Comparison of ENCODE assay signal across 11 cellular contexts in genomic region chr20:19935842-19936241, GRCh38.
DNase-seq lines count a peak whose midpoint lies in the region; ATAC-seq and TF ChIP-seq lines count a peak whose summit lies in the region.
"Had no signal": no experiment of that assay in that cellular context is flagged by ENCODE, and none has a peak within 500 bp of the region (broad histone marks: within the 10 kb centered on the region; RNA-seq: fewer than 3 reads in every experiment).

No MANE protein-coding gene starts in this region.

- in situ Hi-C loops in G401 (cut with HindIII; ENCODE audit: low sequenced_read_pairs) = no loop called here

- H3K79me1 ChIP-seq in mesenchymal stem cell (replicated peaks; ENCODE audit: low read length, poor library complexity, severe bottlenecking) = peaks cover 28% of the 10 kb centered on the region

- peak overlapping the region; percentile 95 for H4K91ac ChIP-seq in mesenchymal stem cell (ENCODE audit: low read length)

- H3K4me3 ChIP-seq in left ventricle myocardium inferior (peak overlapping the region; percentile 52), breast epithelium (peak overlapping the region; percentile 25 to 64 (median 45)), mesenchymal stem cell (ENCODE audit: insufficient read depth in 1 of 2, low read depth in 1 of 2, low read length in 2 of 2) (no peak overlapping the region), uterus (no peak overlapping the region)

- H3K9me3 ChIP-seq in left ventricle myocardium inferior (replicated peaks) = no peaks in the 10 kb centered on the region
- H3K9me3 ChIP-seq in breast epithelium = no peaks in the 10 kb centered on the region
- no peaks in the 10 kb centered on the region for H3K9me3 ChIP-seq in mesenchymal stem cell (ENCODE audit: control insufficient read depth, low read length)
- no peaks in the 10 kb centered on the region for H3K9me3 ChIP-seq in uterus

- H3K4me2 ChIP-seq in mesenchymal stem cell (ENCODE audit: low read length, poor library complexity, severe bottlenecking) = no peak overlapping the region

- peak overlapping the region; percentile 52 to 94 for H2BK12ac ChIP-seq in mesenchymal stem cell (ENCODE audit: low read length in 2 of 2)

- H3K14ac ChIP-seq in mesenchymal stem cell (ENCODE audit: low read length in 2 of 2) = no peak overlapping the region

- WGBS in mesenchymal stem cell = 56% methylated on average over 7 of the region's 7 CpGs

- TF ChIP-seq POLR2A in breast epithelium (IDR thresholded peaks at IDR 0.05) = no peak
- TF ChIP-seq POLR2A in uterus (IDR thresholded peaks at IDR 0.05) = no peak

- TF ChIP-seq CTCF in left ventricle myocardium inferior (IDR thresholded peaks at IDR 0.05; ENCODE audit: borderline replicate concordance) = no peak
- TF ChIP-seq CTCF in breast epithelium (IDR thresholded peaks at IDR 0.05) = no peak
- TF ChIP-seq CTCF in uterus (IDR thresholded peaks at IDR 0.05) = no peak

- H3K36me3 ChIP-seq in left ventricle myocardium inferior (peaks cover 23% of the 10 kb centered on the region), breast epithelium (no peaks in the 10 kb centered on the region), mesenchymal stem cell (ENCODE audit: control insufficient read depth in 1 of 2, insufficient read depth in 2 of 2, low read depth in 1 of 2, low read length in 2 of 2) (peaks cover 32 to 38% of the 10 kb centered on the region in 2 experiments), uterus (no peaks in the 10 kb centered on the region)

- no peak overlapping the region for H2AK5ac ChIP-seq in mesenchymal stem cell (ENCODE audit: low read length, severe bottlenecking)

- no peak overlapping the region for H2BK5ac ChIP-seq in mesenchymal stem cell (ENCODE audit: low read depth, low read length, poor library complexity, severe bottlenecking)

- ATAC-seq in Right ventricle myocardium inferior = no peak

- H3K27me3 ChIP-seq in left ventricle myocardium inferior (ENCODE audit: low read depth) = no peaks in the 10 kb centered on the region
- H3K27me3 ChIP-seq in breast epithelium = no peaks in the 10 kb centered on the region
- H3K27me3 ChIP-seq in mesenchymal stem cell (ENCODE audit: control insufficient read depth in 1 of 2, insufficient read depth in 1 of 2, low read length in 2 of 2) = no peaks in the 10 kb centered on the region
- no peaks in the 10 kb centered on the region for H3K27me3 ChIP-seq in uterus

- H2BK120ac ChIP-seq in mesenchymal stem cell (ENCODE audit: low read depth, low read length) = peak overlapping the region; percentile 9

- H3K23ac ChIP-seq in mesenchymal stem cell (ENCODE audit: low read length in 2 of 2) = no peak overlapping the region

- H3K4me1 ChIP-seq in left ventricle myocardium inferior (peaks cover 100% of the 10 kb centered on the region), breast epithelium (peaks cover 7 to 22% of the 10 kb centered on the region in 2 donors), mesenchymal stem cell (ENCODE audit: control insufficient read depth, insufficient read depth, low read depth, low read length) (no peaks in the 10 kb centered on the region), uterus (peaks cover 8 to 10% of the 10 kb centered on the region in 2 donors)

- no peak for DNase-seq in left ventricle myocardium inferior
- DNase-seq in Right ventricle myocardium inferior (ENCODE audit: missing footprints) = no peak
- peak; percentile 77 to 83 for DNase-seq in breast epithelium (ENCODE audit: low spot score in 2 of 2)
- peak; percentile 33 for DNase-seq in mesenchymal stem cell
- no peak for DNase-seq in uterus
- no peak for DNase-seq in G401 (ENCODE audit: low spot score)
- no peak for DNase-seq in cerebellar cortex (ENCODE audit: low spot score)
- no peak for DNase-seq in stimulated activated CD4-positive, alpha-beta T cell treated with anti-CD3 and anti-CD28 coated beads, Interleukin-15, amount 100 ng/mL, for 24 hours
- DNase-seq: activated CD4-positive, alpha-beta T cell treated with anti-CD3 and anti-CD28 coated beads, Interleukin-2, amount 10 ng/mL, durations not matched to agents 24 days and 14 days; AML-193; SHP77 treated with DMSO at 0.1 percent for 48 hours had no signal

- H3K27ac ChIP-seq in left ventricle myocardium inferior (replicated peaks) = peak overlapping the region; percentile 78
- peak overlapping the region; percentile 94 to 97 for H3K27ac ChIP-seq in breast epithelium
- H3K27ac ChIP-seq in mesenchymal stem cell (ENCODE audit: low read length, poor library complexity, severe bottlenecking) = no peak overlapping the region
- peak overlapping the region; percentile 48 to 71 for H3K27ac ChIP-seq in uterus

- no peak overlapping the region for H3K9ac ChIP-seq in mesenchymal stem cell (ENCODE audit: low read length)

- H3K18ac ChIP-seq in mesenchymal stem cell (ENCODE audit: low read depth in 1 of 2, low read length in 2 of 2) = peak overlapping the region; percentile 6 to 76

- H2BK15ac ChIP-seq in mesenchymal stem cell (ENCODE audit: low read depth, poor library complexity, severe bottlenecking) = peak overlapping the region; percentile 38

- no peak overlapping the region for H2AFZ ChIP-seq in mesenchymal stem cell (ENCODE audit: low read depth, low read length)

- peak overlapping the region; percentile 83 for H4K8ac ChIP-seq in mesenchymal stem cell (ENCODE audit: low read length)

- intact Hi-C loops in left ventricle myocardium inferior (cut with micrococcal nuclease) (no loop called here), Right ventricle myocardium inferior (cut with DNase I) (loop anchor here (5.0 kb wide), 1 partner anchor 49 kb away; no protein-coding TSS in a partner anchor), breast epithelium (cut with DNase I; ENCODE audit: low total_unique reads) (no loop called here), uterus (cut with DNase I; ENCODE audit: low total_unique reads) (no loop called here)

- H3K4ac ChIP-seq in mesenchymal stem cell (ENCODE audit: low read depth in 1 of 2, low read length in 2 of 2) = peak overlapping the region in 1 of 2 experiments; percentile 81

Comparison
In these comparisons a context has a peak if more than half of its experiments do, and no peak if none do; other contexts are left out.
1. DNase-seq: peak in breast epithelium (2 of 2) and mesenchymal stem cell (single experiment); none in left ventricle myocardium inferior (single experiment), Right ventricle myocardium inferior (single experiment), uterus (0 of 2), G401 (single experiment), cerebellar cortex (single experiment) and stimulated activated CD4-positive, alpha-beta T cell treated with anti-CD3 and anti-CD28 coated beads, Interleukin-15, amount 100 ng/mL, for 24 hours (single experiment).
2. H3K4me3 ChIP-seq: peak in left ventricle myocardium inferior (single experiment) and breast epithelium (3 of 3); none in mesenchymal stem cell (0 of 2) and uterus (0 of 2).